ENCODE assay signal across 1 cellular context in the genomic region with DNA sequence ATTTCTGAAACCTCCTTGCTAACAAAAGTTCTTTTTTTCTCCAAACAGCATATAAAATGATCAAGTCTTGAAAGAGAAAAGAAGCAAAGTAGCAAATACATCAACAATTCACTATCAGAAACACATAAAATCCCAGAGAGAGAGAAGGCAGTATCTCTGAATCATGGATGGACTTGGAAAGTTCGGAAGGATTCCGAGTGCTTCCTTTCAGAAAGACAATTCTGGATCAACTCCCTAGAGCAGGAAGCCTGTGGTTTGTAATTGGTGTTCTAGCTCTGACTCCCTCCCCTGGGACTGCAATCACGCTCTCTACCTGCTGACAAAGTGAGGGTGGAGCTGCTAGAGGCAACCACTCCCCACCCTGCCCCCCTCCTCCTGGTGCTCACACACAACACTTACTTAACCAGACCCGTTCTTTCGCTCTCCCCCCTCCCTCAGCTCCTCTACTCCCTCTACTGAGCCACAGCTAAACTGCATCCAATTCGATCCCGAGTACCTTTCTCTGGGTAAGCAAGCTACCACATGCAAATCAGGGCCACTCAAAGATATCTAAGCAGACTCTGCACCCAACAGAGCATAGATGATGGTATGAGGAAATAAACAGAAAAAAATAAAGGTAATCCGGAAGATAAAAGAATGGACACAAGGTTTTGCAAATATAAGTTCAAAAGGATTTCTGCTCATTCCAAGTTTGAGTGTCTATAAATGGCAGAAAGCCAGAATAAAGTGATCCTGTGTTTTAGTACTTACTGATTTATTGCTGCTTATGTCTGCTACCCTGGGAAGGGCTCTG.
TF ChIP-seq lines count a peak whose summit lies in the region.

A gene (minus strand): TSS at position 235 of the 793 bp plus-strand sequence. CDS start 1,957 bp downstream, outside the sequence.

TF ChIP-seq in HepG2, 621 proteins besides CTCF, POLR2A, EP300 and RAD21 (continued from another document and continues in another):
- TF ChIP-seq, protein P1, sequence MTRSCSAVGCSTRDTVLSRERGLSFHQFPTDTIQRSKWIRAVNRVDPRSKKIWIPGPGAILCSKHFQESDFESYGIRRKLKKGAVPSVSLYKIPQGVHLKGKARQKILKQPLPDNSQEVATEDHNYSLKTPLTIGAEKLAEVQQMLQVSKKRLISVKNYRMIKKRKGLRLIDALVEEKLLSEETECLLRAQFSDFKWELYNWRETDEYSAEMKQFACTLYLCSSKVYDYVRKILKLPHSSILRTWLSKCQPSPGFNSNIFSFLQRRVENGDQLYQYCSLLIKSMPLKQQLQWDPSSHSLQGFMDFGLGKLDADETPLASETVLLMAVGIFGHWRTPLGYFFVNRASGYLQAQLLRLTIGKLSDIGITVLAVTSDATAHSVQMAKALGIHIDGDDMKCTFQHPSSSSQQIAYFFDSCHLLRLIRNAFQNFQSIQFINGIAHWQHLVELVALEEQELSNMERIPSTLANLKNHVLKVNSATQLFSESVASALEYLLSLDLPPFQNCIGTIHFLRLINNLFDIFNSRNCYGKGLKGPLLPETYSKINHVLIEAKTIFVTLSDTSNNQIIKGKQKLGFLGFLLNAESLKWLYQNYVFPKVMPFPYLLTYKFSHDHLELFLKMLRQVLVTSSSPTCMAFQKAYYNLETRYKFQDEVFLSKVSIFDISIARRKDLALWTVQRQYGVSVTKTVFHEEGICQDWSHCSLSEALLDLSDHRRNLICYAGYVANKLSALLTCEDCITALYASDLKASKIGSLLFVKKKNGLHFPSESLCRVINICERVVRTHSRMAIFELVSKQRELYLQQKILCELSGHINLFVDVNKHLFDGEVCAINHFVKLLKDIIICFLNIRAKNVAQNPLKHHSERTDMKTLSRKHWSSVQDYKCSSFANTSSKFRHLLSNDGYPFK (CRISPR knock-in tag; IDR thresholded peaks at IDR 0.05; ENCODE audit: borderline replicate concordance) = no peak; the same call in 1 of the 2 replicates
- TF ChIP-seq ZBTB7B (CRISPR knock-in tag; IDR thresholded peaks at IDR 0.05) (peak; percentile 47; the same call in 1 of the 2 replicates), TBX3 (IDR thresholded peaks at IDR 0.05; ENCODE audit: borderline replicate concordance) (peak; percentile 75; the same call in 1 of the 2 replicates), ZFP1 (CRISPR knock-in tag; IDR thresholded peaks at IDR 0.05) (peak; percentile 84; the same call in 1 of the 2 replicates), ZNF256 (CRISPR knock-in tag; conservative IDR thresholded peaks at IDR 0.05) (no peak), GTF3A (CRISPR knock-in tag; conservative IDR thresholded peaks at IDR 0.05) (peak; percentile 40; the same call in 1 of the 2 replicates), HDAC6 (IDR thresholded peaks at IDR 0.05; ENCODE audit: low read depth, low read length) (peak; percentile 82; the same call in 1 of the 2 replicates), ZIK1 (CRISPR knock-in tag; IDR thresholded peaks at IDR 0.05; ENCODE audit: borderline replicate concordance, low read depth) (no peak; the same call in 1 of the 2 replicates), SPEN (CRISPR knock-in tag; IDR thresholded peaks at IDR 0.05; ENCODE audit: low read depth) (peak; percentile 85), ARNT (IDR thresholded peaks at IDR 0.05) (no peak), RORA (CRISPR knock-in tag; IDR thresholded peaks at IDR 0.05) (no peak), ZNF343 (CRISPR knock-in tag; IDR thresholded peaks at IDR 0.05) (peak; percentile 86; the same call in 1 of the 2 replicates), ZNF598 (CRISPR knock-in tag; IDR thresholded peaks at IDR 0.05; ENCODE audit: borderline replicate concordance) (peak; percentile 28; the same call in 1 of the 2 replicates), POLR2AphosphoS5 (IDR thresholded peaks at IDR 0.05; ENCODE audit: low read depth, low read length) (peak; percentile 99), TEAD2 (CRISPR knock-in tag; IDR thresholded peaks at IDR 0.05) (no peak), FOSL2 (CRISPR knock-in tag; IDR thresholded peaks at IDR 0.05) (peak; percentile 79), FOXO1 (CRISPR knock-in tag; IDR thresholded peaks at IDR 0.05) (peak; percentile 83), ZNF644 (CRISPR knock-in tag; IDR thresholded peaks at IDR 0.05; ENCODE audit: low read depth) (no peak; the same call in none of the 2 replicates), BHLHE40 (IDR thresholded peaks at IDR 0.05; ENCODE audit: low read length) (peak; percentile 73), RBFOX2 (IDR thresholded peaks at IDR 0.05; ENCODE audit: low read depth, low read length) (peak; percentile 86), IRX3 (CRISPR knock-in tag; IDR thresholded peaks at IDR 0.05; ENCODE audit: borderline replicate concordance, low read depth) (no peak)
- TF ChIP-seq, protein P2, sequence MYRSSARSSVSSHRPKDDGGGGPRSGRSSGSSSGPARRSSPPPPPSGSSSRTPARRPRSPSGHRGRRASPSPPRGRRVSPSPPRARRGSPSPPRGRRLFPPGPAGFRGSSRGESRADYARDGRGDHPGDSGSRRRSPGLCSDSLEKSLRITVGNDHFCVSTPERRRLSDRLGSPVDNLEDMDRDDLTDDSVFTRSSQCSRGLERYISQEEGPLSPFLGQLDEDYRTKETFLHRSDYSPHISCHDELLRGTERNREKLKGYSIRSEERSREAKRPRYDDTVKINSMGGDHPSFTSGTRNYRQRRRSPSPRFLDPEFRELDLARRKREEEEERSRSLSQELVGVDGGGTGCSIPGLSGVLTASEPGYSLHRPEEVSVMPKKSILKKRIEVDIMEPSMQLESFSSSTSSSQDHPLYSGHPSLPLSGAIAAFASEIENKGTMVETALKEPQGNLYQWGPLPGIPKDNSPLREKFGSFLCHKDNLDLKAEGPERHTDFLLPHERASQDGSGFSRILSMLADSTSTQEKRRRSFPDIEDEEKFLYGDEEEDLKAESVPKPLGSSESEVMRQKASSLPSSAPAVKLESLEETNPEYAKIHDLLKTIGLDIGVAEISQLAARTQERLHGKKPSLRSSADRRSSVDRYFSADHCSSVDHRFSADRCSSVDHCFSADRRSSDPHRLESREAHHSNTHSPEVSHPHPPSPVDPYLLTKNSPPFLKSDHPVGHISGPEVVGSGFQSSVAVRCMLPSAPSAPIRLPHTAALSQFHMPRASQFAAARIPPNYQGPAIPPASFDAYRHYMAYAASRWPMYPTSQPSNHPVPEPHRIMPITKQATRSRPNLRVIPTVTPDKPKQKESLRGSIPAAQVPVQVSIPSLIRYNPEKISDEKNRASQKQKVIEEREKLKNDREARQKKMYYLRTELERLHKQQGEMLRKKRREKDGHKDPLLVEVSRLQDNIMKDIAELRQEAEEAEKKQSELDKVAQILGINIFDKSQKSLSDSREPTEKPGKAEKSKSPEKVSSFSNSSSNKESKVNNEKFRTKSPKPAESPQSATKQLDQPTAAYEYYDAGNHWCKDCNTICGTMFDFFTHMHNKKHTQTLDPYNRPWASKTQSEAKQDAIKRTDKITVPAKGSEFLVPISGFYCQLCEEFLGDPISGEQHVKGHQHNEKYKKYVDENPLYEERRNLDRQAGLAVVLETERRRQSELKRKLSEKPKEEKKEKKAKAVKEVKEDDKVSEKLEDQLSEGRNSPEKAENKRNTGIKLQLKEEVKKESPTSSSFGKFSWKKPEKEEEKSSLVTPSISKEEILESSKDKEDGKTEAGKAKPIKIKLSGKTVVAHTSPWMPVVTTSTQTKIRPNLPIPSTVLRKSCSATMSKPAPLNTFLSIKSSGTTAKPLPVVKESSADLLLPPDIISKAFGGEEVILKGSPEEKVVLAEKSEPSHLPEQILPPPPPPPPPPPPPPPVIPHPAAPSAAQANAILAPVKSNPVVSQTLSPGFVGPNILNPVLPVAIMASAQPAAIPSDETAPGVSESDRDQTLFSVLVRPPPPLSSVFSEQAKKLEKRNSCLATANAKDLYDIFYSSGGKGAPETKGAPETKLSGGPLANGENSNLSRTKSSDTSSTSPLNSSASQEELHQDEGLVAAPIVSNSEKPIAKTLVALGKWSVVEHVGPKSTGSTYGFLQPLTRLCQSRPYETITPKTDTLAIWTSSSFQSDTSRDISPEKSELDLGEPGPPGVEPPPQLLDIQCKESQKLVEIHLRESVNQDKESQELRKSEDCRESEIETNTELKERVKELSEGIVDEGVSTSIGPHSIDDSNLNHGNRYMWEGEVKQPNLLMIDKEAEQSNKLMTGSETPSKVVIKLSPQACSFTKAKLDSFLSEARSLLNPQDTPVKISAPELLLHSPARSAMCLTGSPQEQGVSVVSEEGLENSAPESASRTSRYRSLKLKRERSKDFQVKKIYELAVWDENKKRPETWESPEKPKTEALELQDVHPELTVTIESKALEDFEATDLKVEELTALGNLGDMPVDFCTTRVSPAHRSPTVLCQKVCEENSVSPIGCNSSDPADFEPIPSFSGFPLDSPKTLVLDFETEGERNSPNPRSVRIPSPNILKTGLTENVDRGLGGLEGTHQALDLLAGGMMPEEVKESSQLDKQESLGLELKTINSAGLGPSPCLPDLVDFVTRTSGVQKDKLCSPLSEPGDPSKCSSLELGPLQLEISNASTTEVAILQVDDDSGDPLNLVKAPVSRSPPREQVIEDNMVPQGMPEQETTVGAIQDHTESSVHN (CRISPR knock-in tag; IDR thresholded peaks at IDR 0.05) = peak; percentile 58; the same call in 1 of the 2 replicates
- TF ChIP-seq, protein P3, sequence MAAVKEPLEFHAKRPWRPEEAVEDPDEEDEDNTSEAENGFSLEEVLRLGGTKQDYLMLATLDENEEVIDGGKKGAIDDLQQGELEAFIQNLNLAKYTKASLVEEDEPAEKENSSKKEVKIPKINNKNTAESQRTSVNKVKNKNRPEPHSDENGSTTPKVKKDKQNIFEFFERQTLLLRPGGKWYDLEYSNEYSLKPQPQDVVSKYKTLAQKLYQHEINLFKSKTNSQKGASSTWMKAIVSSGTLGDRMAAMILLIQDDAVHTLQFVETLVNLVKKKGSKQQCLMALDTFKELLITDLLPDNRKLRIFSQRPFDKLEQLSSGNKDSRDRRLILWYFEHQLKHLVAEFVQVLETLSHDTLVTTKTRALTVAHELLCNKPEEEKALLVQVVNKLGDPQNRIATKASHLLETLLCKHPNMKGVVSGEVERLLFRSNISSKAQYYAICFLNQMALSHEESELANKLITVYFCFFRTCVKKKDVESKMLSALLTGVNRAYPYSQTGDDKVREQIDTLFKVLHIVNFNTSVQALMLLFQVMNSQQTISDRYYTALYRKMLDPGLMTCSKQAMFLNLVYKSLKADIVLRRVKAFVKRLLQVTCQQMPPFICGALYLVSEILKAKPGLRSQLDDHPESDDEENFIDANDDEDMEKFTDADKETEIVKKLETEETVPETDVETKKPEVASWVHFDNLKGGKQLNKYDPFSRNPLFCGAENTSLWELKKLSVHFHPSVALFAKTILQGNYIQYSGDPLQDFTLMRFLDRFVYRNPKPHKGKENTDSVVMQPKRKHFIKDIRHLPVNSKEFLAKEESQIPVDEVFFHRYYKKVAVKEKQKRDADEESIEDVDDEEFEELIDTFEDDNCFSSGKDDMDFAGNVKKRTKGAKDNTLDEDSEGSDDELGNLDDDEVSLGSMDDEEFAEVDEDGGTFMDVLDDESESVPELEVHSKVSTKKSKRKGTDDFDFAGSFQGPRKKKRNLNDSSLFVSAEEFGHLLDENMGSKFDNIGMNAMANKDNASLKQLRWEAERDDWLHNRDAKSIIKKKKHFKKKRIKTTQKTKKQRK (IDR thresholded peaks at IDR 0.05; ENCODE audit: low read length) = no peak
- TF ChIP-seq, protein P4, sequence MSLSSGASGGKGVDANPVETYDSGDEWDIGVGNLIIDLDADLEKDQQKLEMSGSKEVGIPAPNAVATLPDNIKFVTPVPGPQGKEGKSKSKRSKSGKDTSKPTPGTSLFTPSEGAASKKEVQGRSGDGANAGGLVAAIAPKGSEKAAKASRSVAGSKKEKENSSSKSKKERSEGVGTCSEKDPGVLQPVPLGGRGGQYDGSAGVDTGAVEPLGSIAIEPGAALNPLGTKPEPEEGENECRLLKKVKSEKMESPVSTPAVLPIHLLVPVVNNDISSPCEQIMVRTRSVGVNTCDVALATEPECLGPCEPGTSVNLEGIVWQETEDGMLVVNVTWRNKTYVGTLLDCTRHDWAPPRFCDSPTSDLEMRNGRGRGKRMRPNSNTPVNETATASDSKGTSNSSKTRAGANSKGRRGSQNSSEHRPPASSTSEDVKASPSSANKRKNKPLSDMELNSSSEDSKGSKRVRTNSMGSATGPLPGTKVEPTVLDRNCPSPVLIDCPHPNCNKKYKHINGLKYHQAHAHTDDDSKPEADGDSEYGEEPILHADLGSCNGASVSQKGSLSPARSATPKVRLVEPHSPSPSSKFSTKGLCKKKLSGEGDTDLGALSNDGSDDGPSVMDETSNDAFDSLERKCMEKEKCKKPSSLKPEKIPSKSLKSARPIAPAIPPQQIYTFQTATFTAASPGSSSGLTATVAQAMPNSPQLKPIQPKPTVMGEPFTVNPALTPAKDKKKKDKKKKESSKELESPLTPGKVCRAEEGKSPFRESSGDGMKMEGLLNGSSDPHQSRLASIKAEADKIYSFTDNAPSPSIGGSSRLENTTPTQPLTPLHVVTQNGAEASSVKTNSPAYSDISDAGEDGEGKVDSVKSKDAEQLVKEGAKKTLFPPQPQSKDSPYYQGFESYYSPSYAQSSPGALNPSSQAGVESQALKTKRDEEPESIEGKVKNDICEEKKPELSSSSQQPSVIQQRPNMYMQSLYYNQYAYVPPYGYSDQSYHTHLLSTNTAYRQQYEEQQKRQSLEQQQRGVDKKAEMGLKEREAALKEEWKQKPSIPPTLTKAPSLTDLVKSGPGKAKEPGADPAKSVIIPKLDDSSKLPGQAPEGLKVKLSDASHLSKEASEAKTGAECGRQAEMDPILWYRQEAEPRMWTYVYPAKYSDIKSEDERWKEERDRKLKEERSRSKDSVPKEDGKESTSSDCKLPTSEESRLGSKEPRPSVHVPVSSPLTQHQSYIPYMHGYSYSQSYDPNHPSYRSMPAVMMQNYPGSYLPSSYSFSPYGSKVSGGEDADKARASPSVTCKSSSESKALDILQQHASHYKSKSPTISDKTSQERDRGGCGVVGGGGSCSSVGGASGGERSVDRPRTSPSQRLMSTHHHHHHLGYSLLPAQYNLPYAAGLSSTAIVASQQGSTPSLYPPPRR (CRISPR knock-in tag; IDR thresholded peaks at IDR 0.05; ENCODE audit: borderline replicate concordance) = peak; percentile 89
- TF ChIP-seq, protein P5, sequence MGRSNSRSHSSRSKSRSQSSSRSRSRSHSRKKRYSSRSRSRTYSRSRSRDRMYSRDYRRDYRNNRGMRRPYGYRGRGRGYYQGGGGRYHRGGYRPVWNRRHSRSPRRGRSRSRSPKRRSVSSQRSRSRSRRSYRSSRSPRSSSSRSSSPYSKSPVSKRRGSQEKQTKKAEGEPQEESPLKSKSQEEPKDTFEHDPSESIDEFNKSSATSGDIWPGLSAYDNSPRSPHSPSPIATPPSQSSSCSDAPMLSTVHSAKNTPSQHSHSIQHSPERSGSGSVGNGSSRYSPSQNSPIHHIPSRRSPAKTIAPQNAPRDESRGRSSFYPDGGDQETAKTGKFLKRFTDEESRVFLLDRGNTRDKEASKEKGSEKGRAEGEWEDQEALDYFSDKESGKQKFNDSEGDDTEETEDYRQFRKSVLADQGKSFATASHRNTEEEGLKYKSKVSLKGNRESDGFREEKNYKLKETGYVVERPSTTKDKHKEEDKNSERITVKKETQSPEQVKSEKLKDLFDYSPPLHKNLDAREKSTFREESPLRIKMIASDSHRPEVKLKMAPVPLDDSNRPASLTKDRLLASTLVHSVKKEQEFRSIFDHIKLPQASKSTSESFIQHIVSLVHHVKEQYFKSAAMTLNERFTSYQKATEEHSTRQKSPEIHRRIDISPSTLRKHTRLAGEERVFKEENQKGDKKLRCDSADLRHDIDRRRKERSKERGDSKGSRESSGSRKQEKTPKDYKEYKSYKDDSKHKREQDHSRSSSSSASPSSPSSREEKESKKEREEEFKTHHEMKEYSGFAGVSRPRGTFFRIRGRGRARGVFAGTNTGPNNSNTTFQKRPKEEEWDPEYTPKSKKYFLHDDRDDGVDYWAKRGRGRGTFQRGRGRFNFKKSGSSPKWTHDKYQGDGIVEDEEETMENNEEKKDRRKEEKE (IDR thresholded peaks at IDR 0.05) = no peak
- TF ChIP-seq, protein P6, sequence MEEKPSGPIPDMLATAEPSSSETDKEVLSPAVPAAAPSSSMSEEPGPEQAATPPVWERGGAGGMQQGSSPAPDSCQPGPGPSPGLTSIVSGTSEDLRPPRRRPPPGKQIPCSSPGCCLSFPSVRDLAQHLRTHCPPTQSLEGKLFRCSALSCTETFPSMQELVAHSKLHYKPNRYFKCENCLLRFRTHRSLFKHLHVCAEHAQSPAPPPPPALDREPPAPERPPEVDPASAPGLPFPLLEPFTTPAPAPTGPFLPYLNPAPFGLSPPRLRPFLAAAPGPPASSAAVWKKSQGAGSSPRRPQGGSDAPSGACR (CRISPR knock-in tag; IDR thresholded peaks at IDR 0.05) = no peak; the same call in 1 of the 2 replicates
